Comparison of ENCODE assay signal across 8 cellular contexts in genomic region chr1:204431310-204432184, GRCh38. TPM values are rescaled to one million over a fixed set of nuclear protein-coding genes. Genes with fewer than 3 reads are reported as not detected.
DNase-seq lines count a peak whose midpoint lies in the region; ATAC-seq and TF ChIP-seq lines count a peak whose summit lies in the region.

No MANE protein-coding gene starts in this region.

- H3K4me3 ChIP-seq in osteoblast (ENCODE audit: insufficient read depth, low read length), result no peak overlapping the region
- peak overlapping the region; percentile 11 for H3K4me3 ChIP-seq in thoracic aorta

- H2AFZ ChIP-seq in osteoblast (ENCODE audit: low read length), result no peak overlapping the region

- H3K79me2 ChIP-seq in osteoblast (ENCODE audit: insufficient read depth, low read length), result no peaks in the 10 kb centered on the region

- H4K20me1 ChIP-seq in osteoblast (ENCODE audit: insufficient read depth, low read length), result no peaks in the 10 kb centered on the region

- peaks cover 3% of the 10 kb centered on the region for H3K4me1 ChIP-seq in foreskin keratinocyte
- peaks cover 21% of the 10 kb centered on the region for H3K4me1 ChIP-seq in osteoblast (ENCODE audit: insufficient read depth, low read length)
- peaks cover 16 to 59% of the 10 kb centered on the region in 2 donors for H3K4me1 ChIP-seq in thoracic aorta (ENCODE audit: control insufficient read depth in 1 of 2, low read depth in 2 of 2)

- TF ChIP-seq CTCF in foreskin keratinocyte (conservative IDR thresholded peaks at IDR 0.05), result peak; percentile 90
- peak; percentile 97 for TF ChIP-seq CTCF in osteoblast (IDR thresholded peaks at IDR 0.05; ENCODE audit: extremely low read depth, low read depth, low read length)
- TF ChIP-seq CTCF in thoracic aorta (IDR thresholded peaks at IDR 0.05), result peak; percentile 90

- no peaks in the 10 kb centered on the region for H3K36me3 ChIP-seq in osteoblast (ENCODE audit: insufficient read depth, low read length)
- peaks cover 27% of the 10 kb centered on the region for H3K36me3 ChIP-seq in thoracic aorta

- H3K4me2 ChIP-seq in osteoblast (ENCODE audit: insufficient read depth, low read length), result no peak overlapping the region

- DNase-seq in DMS79 (lab: John Stamatoyannopoulos, UW), result peak; percentile 10
- peak; percentile 47 for DNase-seq in LHCN-M2 (ENCODE audit: low read depth)
- peak; percentile 75 for DNase-seq in SK-MEL-5 (ENCODE audit: low read depth, low spot score)
- DNase-seq in activated gamma-delta T cell treated with anti-CD3 and anti-CD28 coated beads, Interleukin-2, amount 50 U/mL, for 16 hours (ENCODE audit: low read depth), result peak; percentile 76
- peak in 1 of 2 donors; percentile 67 for DNase-seq in foreskin keratinocyte
- DNase-seq in osteoblast (ENCODE audit: insufficient read length, low spot score, missing footprints), result peak; percentile 88
- peak; percentile 53 for DNase-seq in thoracic aorta (ENCODE audit: low spot score)

- in situ Hi-C loops in SK-MEL-5 (cut with HindIII; ENCODE audit: low pct_unique_long_range_greater_than_20kb, low sequenced_read_pairs), result no loop called here

- H3K9me3 ChIP-seq in osteoblast (ENCODE audit: low read depth, low read length), result no peaks in the 10 kb centered on the region
- H3K9me3 ChIP-seq in thoracic aorta, result no peaks in the 10 kb centered on the region

- ATAC-seq in foreskin keratinocyte, result peak; percentile 53
- ATAC-seq in thoracic aorta (ENCODE audit: insufficient number of reproducible peaks, low FRiP score, low read depth), result peak; percentile 80
- no peak for ATAC-seq in GM21515 (IDR thresholded peaks at IDR 0.05; ENCODE audit: unreplicated experiment)

- H3K27me3 ChIP-seq in foreskin keratinocyte (no peaks in the 10 kb centered on the region), osteoblast (ENCODE audit: insufficient read depth, low read length) (peaks cover 27% of the 10 kb centered on the region), thoracic aorta (replicated peaks; ENCODE audit: insufficient read depth) (no peaks in the 10 kb centered on the region)

- no peak overlapping the region for H3K27ac ChIP-seq in foreskin keratinocyte
- H3K27ac ChIP-seq in osteoblast (ENCODE audit: low read depth, low read length), result no peak overlapping the region
- H3K27ac ChIP-seq in thoracic aorta, result peak overlapping the region; percentile 29 to 62

RNA-seq across cellular contexts. Expression of gene PPP1R15B, which starts 19.9 kb away (rescaled TPM):
- 15.1 and 17.8 TPM in 2 replicates for total RNA-seq in LHCN-M2 (2014; rRNA removed)
- 5.9 TPM for polyA plus RNA-seq in LHCN-M2 (2012)
- total RNA-seq in SK-MEL-5 (2014; rRNA removed; shearing (Covaris generic)), result 24.8 and 25.1 TPM in 2 replicates
- 39.0 and 48.6 TPM in 2 replicates for polyA plus RNA-seq in SK-MEL-5 (2015; cell fraction: cytosol; rRNA removed)
- polyA plus RNA-seq in SK-MEL-5 (2015; cell fraction: nucleus; rRNA removed), result 40.4 and 45.1 TPM in 2 replicates
- total RNA-seq in foreskin keratinocyte, result 28.8 TPM in 2 replicates
- polyA plus RNA-seq in foreskin keratinocyte, result 7.0 and 8.8 TPM in 2 replicates
- 21.5 and 23.9 TPM in 2 replicates for total RNA-seq in osteoblast
- total RNA-seq in thoracic aorta, result 10 to 100 TPM; 40.1 to 64.5 TPM

Comparison
In these comparisons a context has a peak if more than half of its experiments do, and no peak if none do; other contexts are left out.
1. H3K27ac ChIP-seq: peak in thoracic aorta (2 of 2); none in foreskin keratinocyte (single experiment) and osteoblast (single experiment).
2. Peak in every context shown above with its lines, with median percentiles within 50 percentile points of each other: CTCF ChIP-seq.